27 cellular contexts compared by ENCODE assay signal in genomic region chr4:18815779-18816173, GRCh38.
A peak's percentile ranks its signal among the peaks of the same experiment; 100 is the strongest.
DNase-seq lines count a peak whose midpoint lies in the region; ATAC-seq and TF ChIP-seq lines count a peak whose summit lies in the region.
"Had no signal": no experiment of that assay in that cellular context is flagged by ENCODE, and none has a peak within 500 bp of the region (broad histone marks: within the 10 kb centered on the region; RNA-seq: fewer than 3 reads in every experiment).

No MANE protein-coding gene starts in this region.

- H3K4me1 ChIP-seq in HCT116 (ENCODE audit: control insufficient read depth in 1 of 2, insufficient read depth in 2 of 2, low read length in 2 of 2), result no peaks in the 10 kb centered on the region
- H3K4me1 ChIP-seq in mesendoderm (ENCODE audit: control insufficient read depth, low read depth, low read length), result no peaks in the 10 kb centered on the region
- H3K4me1 ChIP-seq: parathyroid adenoma, spleen, vagina had no signal

- H3K27ac ChIP-seq in HCT116 (ENCODE audit: low read depth, low read length) (no peak overlapping the region), mesendoderm (ENCODE audit: low read depth, low read length) (no peak overlapping the region)
- H3K27ac ChIP-seq: epithelial cell of prostate, parathyroid adenoma, PC-9, spleen, thoracic aorta, vagina had no signal

- H3K4me3 ChIP-seq in HCT116 (replicated peaks in 1 of 2; ENCODE audit: low read depth in 1 of 2, low read length in 2 of 2) (no peak overlapping the region), mesendoderm (ENCODE audit: low read length) (no peak overlapping the region)
- H3K4me3 ChIP-seq: PC-9, spleen, thoracic aorta, vagina had no signal

- H3K36me3 ChIP-seq in HCT116 (ENCODE audit: control insufficient read depth in 1 of 2, insufficient read depth in 2 of 2, low read length in 2 of 2) (no peaks in the 10 kb centered on the region), mesendoderm (ENCODE audit: control insufficient read depth, insufficient read depth, low read length) (no peaks in the 10 kb centered on the region)
- H3K36me3 ChIP-seq: spleen, thoracic aorta, vagina had no signal

- peak; percentile 36; the same call in 1 of the 2 replicates for TF ChIP-seq RAD21 in HCT116 (IDR thresholded peaks at IDR 0.05; ENCODE audit: low read depth)

- H2BK120ac ChIP-seq in mesendoderm (ENCODE audit: low read depth, low read length), result no peak overlapping the region

- H3K56ac ChIP-seq in mesendoderm (ENCODE audit: low read length), result no peak overlapping the region

- CTCF ChIA-PET in HCT116 (lab: Charles Lee), result no interaction called here

- no peaks in the 10 kb centered on the region for H3K79me2 ChIP-seq in HCT116 (ENCODE audit: insufficient read depth, low read length)
- no peaks in the 10 kb centered on the region for H3K79me2 ChIP-seq in mesendoderm (ENCODE audit: control insufficient read depth, insufficient read depth, low read length)
- H3K79me2 ChIP-seq: parathyroid adenoma had no signal

- H2AFZ ChIP-seq in HCT116 (ENCODE audit: low read depth, low read length, poor library complexity, severe bottlenecking), result no peak overlapping the region
- H2AFZ ChIP-seq: parathyroid adenoma, PC-9 had no signal

- H3K9me2 ChIP-seq in HCT116 (ENCODE audit: insufficient read depth), result no peaks in the 10 kb centered on the region

- RAD21 ChIA-PET in HCT116 (lab: Charles Lee; ENCODE audit: low non-redundant PET in 1 of 2, low total read pairs in 2 of 2, uncharacterized antibody in 2 of 2, unreplicated experiment in 2 of 2), result no interaction called here

- peak; percentile 64 for ATAC-seq in HCT116
- ATAC-seq in left ventricle myocardium superior, result no peak
- ATAC-seq: right cardiac atrium had no signal

- DNase-seq in D341Med (ENCODE audit: low spot score) (peak; percentile 67), HCT116 (ENCODE audit: low read depth, low spot score) (no peak), RPMI7951 (ENCODE audit: low read depth) (peak; percentile 16), mesendoderm (peak; percentile 1), left ventricle myocardium superior (no peak), AML-193 (lab: John Stamatoyannopoulos, UW) (no peak), HT-29 (ENCODE audit: low spot score) (no peak), cerebellar cortex (ENCODE audit: low spot score) (no peak)
- DNase-seq: activated CD4-positive, alpha-beta memory T cell treated with anti-CD3 and anti-CD28 coated beads, Interleukin-2, amount 10 ng/mL, durations not matched to agents 7 days and 5 days; activated CD4-positive, CD25-positive, alpha-beta regulatory T cell treated with anti-CD3 and anti-CD28 coated beads, Interleukin-2, amount 50 U/mL, for 72 hours; effector CD4-positive, alpha-beta T cell; H7; Kasumi-1; NCI-H1092 treated with DMSO at 0.1 percent for 48 hours; NCI-H2029 treated with DMSO at 0.1 percent for 48 hours; NCI-H345; NCI-H774; PC-9; SIG-M5; spleen; stimulated activated CD4-positive, alpha-beta T cell treated with anti-CD3 and anti-CD28 coated beads, Interleukin-4, amount 100 ng/mL, for 24 hours; stimulated activated naive CD4-positive, alpha-beta T cell treated with Interleukin-2 at 50 U/mL for 16 hours had no signal

- POLR2A ChIA-PET in HCT116 (lab: Charles Lee), result no interaction called here

- H3K27me3 ChIP-seq in HCT116 (ENCODE audit: insufficient read depth, low read length), result no peaks in the 10 kb centered on the region
- no peaks in the 10 kb centered on the region for H3K27me3 ChIP-seq in mesendoderm (ENCODE audit: insufficient read depth, low read length, poor library complexity)
- H3K27me3 ChIP-seq: spleen, vagina had no signal

- no peak overlapping the region for H2BK5ac ChIP-seq in mesendoderm (ENCODE audit: low read length)

- H4K20me1 ChIP-seq in HCT116 (ENCODE audit: insufficient read depth), result no peaks in the 10 kb centered on the region

- intact Hi-C loops in HCT116 (cut with micrococcal nuclease), result no loop called here
- intact Hi-C loops in left ventricle myocardium superior (cut with micrococcal nuclease), result no loop called here

- TF ChIP-seq POLR2A in HCT116 (IDR thresholded peaks at IDR 0.05; ENCODE audit: borderline replicate concordance, extremely low read depth, insufficient read depth, insufficient read length), result no peak

- no peak overlapping the region for H4K5ac ChIP-seq in mesendoderm (ENCODE audit: low read length)

- H3K9ac ChIP-seq in HCT116 (ENCODE audit: low read length) (no peak overlapping the region), mesendoderm (ENCODE audit: low read length) (no peak overlapping the region)
- H3K9ac ChIP-seq: parathyroid adenoma had no signal

- no TSS peak for BruUV-seq in HCT116 (replicated peaks; lab: Mats Ljungman, UMichigan)

- WGBS in mesendoderm (ENCODE audit: extremely low coverage, insufficient coverage, low lambda C conversion rate), result no CpG with 5 or more reads among the region's 3 CpGs

- H2BK15ac ChIP-seq in mesendoderm (replicated peaks; ENCODE audit: low read depth), result no peak overlapping the region

- no peaks in the 10 kb centered on the region for H3K9me3 ChIP-seq in HCT116 (ENCODE audit: control insufficient read depth in 1 of 2, insufficient read depth in 1 of 2, low read depth in 1 of 2, low read length in 2 of 2)
- H3K9me3 ChIP-seq: spleen, thoracic aorta, vagina had no signal

- TF ChIP-seq CTCF in HCT116 (IDR thresholded peaks at IDR 0.05 in 2 of 3, conservative IDR thresholded peaks at IDR 0.05 in 1 of 3; ENCODE audit: borderline replicate concordance in 1 of 3, insufficient read depth in 1 of 3, low read depth in 2 of 3, low read length in 2 of 3), result peak in 2 of 3 experiments; percentile 26 to 32; a peak in 1 of 6 replicates

- H4K8ac ChIP-seq in mesendoderm (ENCODE audit: low read depth, low read length), result no peak overlapping the region

- H2AK5ac ChIP-seq in mesendoderm (ENCODE audit: low read length), result no peak overlapping the region

- no peak overlapping the region for H3K4me2 ChIP-seq in HCT116 (ENCODE audit: low read length)
- H3K4me2 ChIP-seq in mesendoderm (ENCODE audit: low read length), result no peak overlapping the region
- H3K4me2 ChIP-seq: PC-9 had no signal

- H3K23ac ChIP-seq in mesendoderm (ENCODE audit: low read length), result no peak overlapping the region

- no peak overlapping the region for H3K4ac ChIP-seq in mesendoderm (ENCODE audit: low read depth, low read length)

- no peak overlapping the region for H3K18ac ChIP-seq in mesendoderm (ENCODE audit: low read length)

- H3K79me1 ChIP-seq in mesendoderm (ENCODE audit: low read length), result no peaks in the 10 kb centered on the region

TF ChIP-seq in HCT116, 20 proteins besides CTCF, POLR2A, EP300 and RAD21:
- TF ChIP-seq EZH2phosphoT487 (IDR thresholded peaks at IDR 0.05; ENCODE audit: borderline replicate concordance), result no peak
- no peak for TF ChIP-seq JUND (IDR thresholded peaks at IDR 0.05)
- TF ChIP-seq, protein P1, sequence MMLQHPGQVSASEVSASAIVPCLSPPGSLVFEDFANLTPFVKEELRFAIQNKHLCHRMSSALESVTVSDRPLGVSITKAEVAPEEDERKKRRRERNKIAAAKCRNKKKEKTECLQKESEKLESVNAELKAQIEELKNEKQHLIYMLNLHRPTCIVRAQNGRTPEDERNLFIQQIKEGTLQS (IDR thresholded peaks at IDR 0.05), result no peak
- no peak for TF ChIP-seq ZNF274 (IDR thresholded peaks at IDR 0.05; ENCODE audit: low read depth, low read length)
- no peak for TF ChIP-seq REST (IDR thresholded peaks at IDR 0.05; ENCODE audit: low read depth)
- no peak for TF ChIP-seq TCF7L2 (IDR thresholded peaks at IDR 0.05; ENCODE audit: borderline replicate concordance, extremely low read depth, insufficient read depth, insufficient read length)
- TF ChIP-seq SIN3A (IDR thresholded peaks at IDR 0.05; ENCODE audit: low read depth), result no peak
- TF ChIP-seq EGR1 (IDR thresholded peaks at IDR 0.05; ENCODE audit: low read depth), result no peak
- no peak for TF ChIP-seq FOSL1 (IDR thresholded peaks at IDR 0.05; ENCODE audit: low read depth)
- TF ChIP-seq MAX (IDR thresholded peaks at IDR 0.05), result no peak
- no peak for TF ChIP-seq ELF1 (IDR thresholded peaks at IDR 0.05; ENCODE audit: borderline replicate concordance, low read depth)

Comparison
In these comparisons a context has a peak if more than half of its experiments do, and no peak if none do; other contexts are left out.
1. DNase-seq: peak in D341Med (single experiment), RPMI7951 (single experiment) and mesendoderm (single experiment); none in HCT116 (single experiment), left ventricle myocardium superior (single experiment), AML-193 (0 of 2), HT-29 (single experiment) and cerebellar cortex (single experiment).